14 cellular contexts compared by ENCODE assay signal in the genomic region with DNA sequence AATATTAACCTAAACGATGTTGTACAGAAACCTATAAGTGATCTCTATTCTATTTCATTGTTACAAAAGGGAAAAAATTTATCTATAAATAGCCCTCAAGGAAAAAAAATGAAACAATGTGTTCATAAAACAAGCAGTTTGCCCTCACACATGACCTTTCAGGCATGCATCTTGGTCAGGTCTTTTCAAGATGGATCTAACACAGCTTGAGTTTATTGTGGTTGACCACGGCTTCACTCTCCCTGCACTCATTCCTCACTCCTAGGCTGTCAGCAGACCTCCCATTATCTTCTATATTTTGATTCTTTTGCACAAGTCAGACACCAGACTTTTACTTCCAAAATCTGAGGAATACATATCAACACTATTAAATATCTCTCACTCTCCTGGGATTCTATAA.
"Had no signal": no experiment of that assay in that cellular context is flagged by ENCODE, and none has a peak within 500 bp of the region (broad histone marks: within the 10 kb centered on the region; RNA-seq: fewer than 3 reads in every experiment).

No MANE protein-coding gene starts in this region.

- ATAC-seq: activated CD8-positive, alpha-beta T cell treated with anti-CD3 and anti-CD28 coated beads, Interleukin-2, amount 10 ng/mL, durations not matched to agents 7 days and 5 days; stimulated activated memory B cell treated with anti-CD40 and anti-IgM and Interleukin-4, amounts not matched to agents 10 μg/mL and 1 μg/mL and 100 μg/mL, for 72 hours; T-cell had no signal

- H3K27me3 Mint-ChIP-seq: activated naive CD4-positive, alpha-beta T cell treated with anti-CD3 and anti-CD28 coated beads, Interleukin-2, amount 10 ng/mL, durations not matched to agents 7 days and 5 days; brain; central memory CD8-positive, alpha-beta T cell; stimulated activated memory B cell treated with anti-CD40 and anti-IgM and Interleukin-4, amounts not matched to agents 10 μg/mL and 1 μg/mL and 100 μg/mL, for 72 hours; T-cell had no signal

- DNase-seq: activated CD4-positive, alpha-beta T cell treated with anti-CD3 and anti-CD28 coated beads for 4 hours; activated CD8-positive, alpha-beta memory T cell treated with anti-CD3 and anti-CD28 coated beads, Interleukin-2, amount 50 U/mL, for 48 hours; activated CD8-positive, alpha-beta T cell treated with anti-CD3 and anti-CD28 coated beads, Interleukin-2, amount 10 ng/mL, durations not matched to agents 7 days and 5 days; activated naive CD4-positive, alpha-beta T cell treated with anti-CD3 and anti-CD28 coated beads, Interleukin-2, amount 10 ng/mL, durations not matched to agents 7 days and 5 days; effector memory CD4-positive, alpha-beta T cell; hypothalamus; posterior cingulate gyrus; T-cell; trophoblast cell; WERI-Rb-1 had no signal

- H3K4me1 Mint-ChIP-seq: activated naive CD4-positive, alpha-beta T cell treated with anti-CD3 and anti-CD28 coated beads, Interleukin-2, amount 10 ng/mL, durations not matched to agents 7 days and 5 days; central memory CD8-positive, alpha-beta T cell; stimulated activated memory B cell treated with anti-CD40 and anti-IgM and Interleukin-4, amounts not matched to agents 10 μg/mL and 1 μg/mL and 100 μg/mL, for 72 hours; T-cell had no signal

- H3K36me3 Mint-ChIP-seq: activated naive CD4-positive, alpha-beta T cell treated with anti-CD3 and anti-CD28 coated beads, Interleukin-2, amount 10 ng/mL, durations not matched to agents 7 days and 5 days; brain; stimulated activated memory B cell treated with anti-CD40 and anti-IgM and Interleukin-4, amounts not matched to agents 10 μg/mL and 1 μg/mL and 100 μg/mL, for 72 hours; T-cell had no signal

- H3K4me3 ChIP-seq: skin epidermis had no signal

- H3K27ac Mint-ChIP-seq: activated CD8-positive, alpha-beta T cell treated with anti-CD3 and anti-CD28 coated beads, Interleukin-2, amount 10 ng/mL, durations not matched to agents 7 days and 5 days; activated naive CD4-positive, alpha-beta T cell treated with anti-CD3 and anti-CD28 coated beads, Interleukin-2, amount 10 ng/mL, durations not matched to agents 7 days and 5 days; brain; stimulated activated memory B cell treated with anti-CD40 and anti-IgM and Interleukin-4, amounts not matched to agents 10 μg/mL and 1 μg/mL and 100 μg/mL, for 72 hours; T-cell had no signal

- H3K9me3 Mint-ChIP-seq: activated naive CD4-positive, alpha-beta T cell treated with anti-CD3 and anti-CD28 coated beads, Interleukin-2, amount 10 ng/mL, durations not matched to agents 7 days and 5 days; brain had no signal

- H3K4me3 Mint-ChIP-seq: activated CD8-positive, alpha-beta T cell treated with anti-CD3 and anti-CD28 coated beads, Interleukin-2, amount 10 ng/mL, durations not matched to agents 7 days and 5 days; activated naive CD4-positive, alpha-beta T cell treated with anti-CD3 and anti-CD28 coated beads, Interleukin-2, amount 10 ng/mL, durations not matched to agents 7 days and 5 days; brain; central memory CD8-positive, alpha-beta T cell; stimulated activated memory B cell treated with anti-CD40 and anti-IgM and Interleukin-4, amounts not matched to agents 10 μg/mL and 1 μg/mL and 100 μg/mL, for 72 hours; T-cell had no signal
